In the genomic region with DNA sequence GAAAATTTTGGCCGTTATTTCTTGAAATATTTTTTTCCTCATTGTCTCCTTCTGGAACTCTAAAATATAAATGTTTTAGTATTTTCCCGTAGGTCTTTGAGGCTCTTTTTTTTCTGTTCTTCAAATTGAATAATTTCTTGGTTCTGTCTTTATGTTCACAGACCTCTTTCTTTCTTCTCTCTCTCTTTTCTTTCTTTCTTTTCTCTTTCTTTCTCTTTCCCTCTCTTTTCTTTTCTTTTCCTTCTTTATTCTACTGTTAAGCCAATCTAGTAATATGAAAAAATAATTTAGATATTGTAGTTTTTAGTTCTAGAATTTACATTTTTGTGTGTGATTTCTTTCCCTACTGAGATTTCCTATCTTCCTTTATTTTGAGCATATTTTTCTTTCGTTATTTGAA, we compare ENCODE assay signal across 18 cellular contexts. TPM values are rescaled to one million over a fixed set of nuclear protein-coding genes. Genes with fewer than 3 reads are reported as not detected.
DNase-seq lines count a peak whose midpoint lies in the region; ATAC-seq, FAIRE-seq and TF ChIP-seq lines count a peak whose summit lies in the region.
"Had no signal": no experiment of that assay in that cellular context is flagged by ENCODE, and none has a peak within 500 bp of the region (broad histone marks: within the 10 kb centered on the region; RNA-seq: fewer than 3 reads in every experiment).

No MANE protein-coding gene starts in this region.

- FAIRE-seq in kidney (lab: Jason Lieb, UNC) (peak; percentile 45), small intestine (lab: Jason Lieb, UNC) (no peak)

- no peak overlapping the region for H2AFZ ChIP-seq in smooth muscle cell (ENCODE audit: low read depth)
- H2AFZ ChIP-seq: PC-9 had no signal

- POLR2A ChIA-PET in HEK293 (lab: Yijun Ruan, JAX) = interaction anchor here (0.5 to 2.1 kb wide), 4 partner anchors 28 to 70 kb away, joined by 3 to 5 read pairs (median 4); partner anchors contain the start of gene CLIC4

- H3K4me1 ChIP-seq in HEK293 (ENCODE audit: control insufficient read depth, insufficient read depth, low read length) = peaks cover 4% of the 10 kb centered on the region; the same call in 1 of the 2 replicates
- peaks cover 8 to 13% of the 10 kb centered on the region in 2 donors for H3K4me1 ChIP-seq in kidney (ENCODE audit: control insufficient read depth in 1 of 2, insufficient read depth in 1 of 2, low read depth in 1 of 2, low read length in 2 of 2)
- H3K4me1 ChIP-seq in smooth muscle cell (ENCODE audit: low read depth) = peaks cover 21% of the 10 kb centered on the region
- H3K4me1 ChIP-seq in SJCRH30 = peaks cover 11% of the 10 kb centered on the region
- H3K4me1 ChIP-seq in small intestine (ENCODE audit: control insufficient read depth in 2 of 2, insufficient read depth in 1 of 2, low read depth in 1 of 2, low read length in 1 of 2) = no peaks in the 10 kb centered on the region

- no peak for ATAC-seq in HG02852 (IDR thresholded peaks at IDR 0.05; ENCODE audit: unreplicated experiment)
- ATAC-seq: CD8-positive, alpha-beta T cell had no signal

- H3K9me3 ChIP-seq in HEK293 (ENCODE audit: control insufficient read depth, insufficient read depth, low read depth, low read length) = no peaks in the 10 kb centered on the region
- H3K9me3 ChIP-seq in SK-N-MC (ENCODE audit: low read depth, low read length) = no peaks in the 10 kb centered on the region
- H3K9me3 ChIP-seq in kidney (ENCODE audit: control insufficient read depth in 1 of 2, low read length in 2 of 2) = no peaks in the 10 kb centered on the region
- H3K9me3 ChIP-seq in smooth muscle cell (replicated peaks; ENCODE audit: low read depth) = no peaks in the 10 kb centered on the region
- no peaks in the 10 kb centered on the region for H3K9me3 ChIP-seq in SJCRH30 (replicated peaks)
- H3K9me3 ChIP-seq in small intestine (ENCODE audit: control insufficient read depth, low read depth) = no peaks in the 10 kb centered on the region
- H3K9me3 ChIP-seq: BLaER1 treated with 17β-estradiol and CSF1 and Interleukin-3, amounts not matched to agents 10 nM and 100 nM had no signal

- WGBS in smooth muscle cell (ENCODE audit: low lambda C conversion rate) = 95% methylated on average over 3 of the region's 3 CpGs
- 93 to 96% (median 93%) methylated on average over 3 of the region's 3 CpGs for WGBS in small intestine, 3 donors

- peaks cover 69% of the 10 kb centered on the region for H4K20me1 ChIP-seq in smooth muscle cell (ENCODE audit: low read depth)

- H3K4me2 ChIP-seq in smooth muscle cell = no peak overlapping the region
- H3K4me2 ChIP-seq: PC-9 had no signal

- H3K9ac ChIP-seq in SK-N-MC (ENCODE audit: insufficient read length) = peak overlapping the region; percentile 29
- no peak overlapping the region for H3K9ac ChIP-seq in kidney (ENCODE audit: low read length in 2 of 2)
- H3K9ac ChIP-seq in smooth muscle cell (ENCODE audit: low read depth) = no peak overlapping the region
- H3K9ac ChIP-seq: BLaER1 treated with 17β-estradiol and CSF1 and Interleukin-3, amounts not matched to agents 10 nM and 100 nM had no signal

- no peak for DNase-seq in SK-N-MC (ENCODE audit: low read depth, low spot score)
- no peak for DNase-seq in kidney
- no peak for DNase-seq in smooth muscle cell (lab: John Stamatoyannopoulos, UW; ENCODE audit: unreplicated experiment)
- DNase-seq in SJCRH30 = no peak
- DNase-seq in small intestine = no peak
- DNase-seq in GM13976 (ENCODE audit: low spot score) = no peak
- DNase-seq: CD8-positive, alpha-beta T cell; GOT3; KG1; NCI-H1417; NCI-H187; NCI-H2107; NCI-H2227 treated with DMSO at 0.1 percent for 48 hours; NCI-H510A treated with DMSO at 0.1 percent for 48 hours; PC-9 had no signal

- no peak for TF ChIP-seq CTCF in HEK293 (tag by site-specific recombination; IDR thresholded peaks at IDR 0.05)
- TF ChIP-seq CTCF in kidney (IDR thresholded peaks at IDR 0.05; ENCODE audit: borderline replicate concordance, extremely low read depth, insufficient read depth) = no peak
- TF ChIP-seq CTCF in smooth muscle cell (IDR thresholded peaks at IDR 0.05; ENCODE audit: borderline replicate concordance, insufficient read depth, poor library complexity, severe bottlenecking) = no peak
- TF ChIP-seq CTCF in GM13976 (IDR thresholded peaks at IDR 0.05; ENCODE audit: borderline replicate concordance, control extremely low read depth, extremely low read depth, insufficient read depth, missing control alignments) = no peak

- H3K27ac ChIP-seq in HEK293 (ENCODE audit: extremely low read depth, low read depth, low read length) (no peak overlapping the region), SK-N-MC (peak overlapping the region; percentile 63), kidney (ENCODE audit: low read depth in 2 of 2, low read length in 2 of 2) (no peak overlapping the region), smooth muscle cell (ENCODE audit: low read depth) (peak overlapping the region; percentile 37), SJCRH30 (no peak overlapping the region), small intestine (ENCODE audit: low read depth in 1 of 2, low read length in 1 of 2) (no peak overlapping the region)
- H3K27ac ChIP-seq: BLaER1 treated with 17β-estradiol and CSF1 and Interleukin-3, amounts not matched to agents 10 nM and 100 nM; PC-9 had no signal

- intact Hi-C loops in kidney (cut with DNase I) = no loop called here

- peaks cover 99% of the 10 kb centered on the region for H3K79me2 ChIP-seq in smooth muscle cell (ENCODE audit: low read depth)

- no peaks in the 10 kb centered on the region; a peak in 1 of 3 replicates for H3K36me3 ChIP-seq in HEK293 (ENCODE audit: control insufficient read depth in 2 of 2, insufficient read depth in 1 of 2, low read length in 2 of 2)
- peaks cover 43% of the 10 kb centered on the region for H3K36me3 ChIP-seq in SK-N-MC (ENCODE audit: insufficient read depth, low read length)
- H3K36me3 ChIP-seq in kidney (ENCODE audit: control insufficient read depth in 1 of 2, insufficient read depth in 2 of 2, low read length in 2 of 2) = no peaks in the 10 kb centered on the region
- no peaks in the 10 kb centered on the region for H3K36me3 ChIP-seq in smooth muscle cell (ENCODE audit: low read depth)
- H3K36me3 ChIP-seq in SJCRH30 = peaks cover 4% of the 10 kb centered on the region
- H3K36me3 ChIP-seq in small intestine (ENCODE audit: control insufficient read depth in 2 of 2, insufficient read depth in 2 of 2, low read length in 2 of 2) = no peaks in the 10 kb centered on the region

- in situ Hi-C loops in GM13976 (cut with MboI; ENCODE audit: low sequenced_read_pairs, unreplicated experiment) = no loop called here

- H3K4me3 ChIP-seq in HEK293 (ENCODE audit: low read depth, low read length) (no peak overlapping the region), SK-N-MC (no peak overlapping the region), kidney (ENCODE audit: low read length in 2 of 2) (no peak overlapping the region), smooth muscle cell (no peak overlapping the region), SJCRH30 (no peak overlapping the region), small intestine (ENCODE audit: low read depth in 1 of 2, low read length in 2 of 2) (no peak overlapping the region)
- H3K4me3 ChIP-seq: BLaER1 treated with 17β-estradiol and CSF1 and Interleukin-3, amounts not matched to agents 10 nM and 100 nM; PC-9 had no signal

- H3K27me3 ChIP-seq in smooth muscle cell (ENCODE audit: low read depth) (no peaks in the 10 kb centered on the region), SJCRH30 (no peaks in the 10 kb centered on the region), small intestine (ENCODE audit: control insufficient read depth in 2 of 2, insufficient read depth in 2 of 2, low read length in 2 of 2) (no peaks in the 10 kb centered on the region)
- H3K27me3 ChIP-seq: BLaER1 treated with 17β-estradiol and CSF1 and Interleukin-3, amounts not matched to agents 10 nM and 100 nM had no signal

- CTCF ChIA-PET in HEK293 (lab: Yijun Ruan, JAX) = interaction anchor here (0.5 to 1.5 kb wide), 5 partner anchors 13 to 93 kb away, joined by 3 to 6 read pairs (median 4); no protein-coding TSS in a partner anchor

- peaks cover 31% of the 10 kb centered on the region for H3F3A ChIP-seq in smooth muscle cell (ENCODE audit: low read depth)

TF ChIP-seq in HEK293, 187 proteins besides CTCF, POLR2A, EP300 and RAD21:
- TF ChIP-seq ZNF366 (tag by site-specific recombination; conservative IDR thresholded peaks at IDR 0.05) = peak; percentile 86
- TF ChIP-seq PRDM1 (tag by site-specific recombination; IDR thresholded peaks at IDR 0.05) = peak; percentile 58
- no peak for TF ChIP-seq ZNF544 (tag by site-specific recombination; IDR thresholded peaks at IDR 0.05)
- no peak for TF ChIP-seq ZNF221 (tag by site-specific recombination; IDR thresholded peaks at IDR 0.05; ENCODE audit: borderline replicate concordance)
- TF ChIP-seq ZBTB44 (tag by site-specific recombination; IDR thresholded peaks at IDR 0.05) = no peak

RNA-seq across cellular contexts. Expression of gene CLIC4, which starts 30.1 kb away (rescaled TPM):
- 315 TPM for total RNA-seq in kidney
- 72.7 TPM for polyA plus RNA-seq in kidney (ENCODE audit: insufficient read depth, low read depth, low replicate concordance)
- 389 and 417 TPM in 2 replicates for total RNA-seq in smooth muscle cell
- polyA plus RNA-seq in smooth muscle cell = 149 and 151 TPM in 2 replicates
- 157 and 169 TPM in 2 replicates for total RNA-seq in SJCRH30 (2014; rRNA removed; shearing (Covaris generic))
- polyA plus RNA-seq in small intestine = 10 to 100 TPM in 2 of 3 donors, 1 to 10 TPM in 1; 2.0 to 47.4 (median 13.2) TPM

Comparison
In these comparisons a context has a peak if more than half of its experiments do, and no peak if none do; other contexts are left out.
1. H3K27ac ChIP-seq: peak in SK-N-MC (single experiment) and smooth muscle cell (single experiment); none in HEK293 (single experiment), kidney (0 of 2), SJCRH30 (single experiment) and small intestine (0 of 2).